Comparison of ENCODE assay signal across 8 cellular contexts in the genomic region with DNA sequence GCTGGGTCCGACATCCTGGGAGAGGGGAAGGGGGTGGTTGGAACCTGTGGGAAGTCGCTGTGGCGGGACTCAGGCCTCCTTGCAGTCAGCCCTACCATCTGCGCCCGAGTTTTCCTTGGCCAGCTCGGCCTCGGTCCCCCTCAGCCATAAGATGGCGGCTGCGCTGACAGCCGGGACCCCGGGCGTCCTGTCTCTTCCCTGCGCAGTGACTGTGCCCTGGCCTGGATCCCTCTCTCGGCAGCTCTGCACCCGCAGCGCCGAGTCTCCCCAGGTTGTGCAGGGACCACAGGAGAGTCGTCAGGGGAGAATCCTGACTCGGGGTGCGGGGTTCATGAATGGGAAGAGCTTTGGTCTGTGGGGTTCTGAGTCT. TPM values are rescaled to one million over a fixed set of nuclear protein-coding genes. Genes with fewer than 3 reads are reported as not detected.
DNase-seq lines count a peak whose midpoint lies in the region; ATAC-seq and TF ChIP-seq lines count a peak whose summit lies in the region.

No MANE protein-coding gene starts in this region.

- TF ChIP-seq POLR2A in NB4 (IDR thresholded peaks at IDR 0.05; ENCODE audit: extremely low read depth, insufficient read length), result no peak

- no peak for DNase-seq in activated CD4-positive, CD25-positive, alpha-beta regulatory T cell treated with anti-CD3 and anti-CD28 coated beads, Interleukin-2, amount 50 U/mL, for 72 hours
- DNase-seq in NB4 (ENCODE audit: low read depth) (no peak), psoas muscle (peak; percentile 15 to 46), NCI-H187 (lab: John Stamatoyannopoulos, UW) (no peak)
- peak in 1 of 3 experiments; percentile 0 for DNase-seq in effector memory CD8-positive, alpha-beta T cell

- H3K9me3 ChIP-seq in psoas muscle, result no peaks in the 10 kb centered on the region

- no peaks in the 10 kb centered on the region for H3K9me3 Mint-ChIP-seq in effector memory CD8-positive, alpha-beta T cell

- H3K4me1 Mint-ChIP-seq in effector memory CD8-positive, alpha-beta T cell (ENCODE audit: low read depth in 2 of 2), result peaks cover 7 to 9% of the 10 kb centered on the region in 2 donors

- no peak for TF ChIP-seq CTCF in NB4 (IDR thresholded peaks at IDR 0.05; ENCODE audit: low read depth, low read length)
- TF ChIP-seq CTCF in psoas muscle (IDR thresholded peaks at IDR 0.05), result no peak

- peak overlapping the region; percentile 92 to 94 for H3K4me3 Mint-ChIP-seq in effector memory CD8-positive, alpha-beta T cell

- H3K4me1 ChIP-seq in psoas muscle, result no peaks in the 10 kb centered on the region

- intact Hi-C loops in psoas muscle (cut with DNase I), result no loop called here

- H3K36me3 Mint-ChIP-seq in effector memory CD8-positive, alpha-beta T cell (ENCODE audit: insufficient read depth), result peaks cover 13% of the 10 kb centered on the region

- no peak overlapping the region for H3K27ac ChIP-seq in psoas muscle

- no peaks in the 10 kb centered on the region for H3K27me3 ChIP-seq in psoas muscle (ENCODE audit: insufficient read depth in 3 of 3, low read length in 2 of 3)

- ATAC-seq in activated CD4-positive, CD25-positive, alpha-beta regulatory T cell treated with anti-CD3 and anti-CD28 coated beads, Interleukin-2, amount 50 U/mL, for 24 hours, result peak; percentile 33 to 36
- peak; percentile 43 for ATAC-seq in effector memory CD8-positive, alpha-beta T cell (replicated peaks)
- ATAC-seq in psoas muscle, result no peak
- ATAC-seq in GM18520 (IDR thresholded peaks at IDR 0.05; ENCODE audit: unreplicated experiment), result no peak
- ATAC-seq in GM21381 (IDR thresholded peaks at IDR 0.05; ENCODE audit: unreplicated experiment), result no peak

- WGBS in psoas muscle, 3 donors, result 2 to 3% (median 3%) methylated on average over 20 of the region's 20 CpGs

- no peaks in the 10 kb centered on the region for H3K27me3 Mint-ChIP-seq in effector memory CD8-positive, alpha-beta T cell

- H3K27ac Mint-ChIP-seq in effector memory CD8-positive, alpha-beta T cell, result peak overlapping the region; percentile 88 to 98

- peak overlapping the region; percentile 78 for H3K4me3 ChIP-seq in NB4 (ENCODE audit: low read depth, low read length)
- peak overlapping the region; percentile 57 for H3K4me3 ChIP-seq in psoas muscle

- no peaks in the 10 kb centered on the region for H3K36me3 ChIP-seq in psoas muscle (ENCODE audit: insufficient read depth in 1 of 2, low read depth in 1 of 2)

RNA-seq across cellular contexts. Expression of gene ZNF257, which starts 0.3 kb away (rescaled TPM):
- under 1 TPM in 3 of 4 donors, not detected in 1; 0.20 to 0.36 (median 0.34) TPM for total RNA-seq in psoas muscle
- under 1 TPM in 2 of 3 donors, not detected in 1; 0.06 to 0.20 TPM for polyA plus RNA-seq in psoas muscle

RNA-seq across cellular contexts. Expression of gene ZNF208, which starts 41.9 kb away (rescaled TPM):
- total RNA-seq in psoas muscle, result 1 to 10 TPM in 1 of 4 donors, under 1 TPM in 3; 0.44 to 1.2 (median 0.72) TPM
- under 1 TPM; 0.04 to 0.25 (median 0.19) TPM for polyA plus RNA-seq in psoas muscle

Comparison
In these comparisons a context has a peak if more than half of its experiments do, and no peak if none do; other contexts are left out.
1. ATAC-seq: peak in activated CD4-positive, CD25-positive, alpha-beta regulatory T cell treated with anti-CD3 and anti-CD28 coated beads, Interleukin-2, amount 50 U/mL, for 24 hours (2 of 2) and effector memory CD8-positive, alpha-beta T cell (single experiment); none in psoas muscle (0 of 4), GM18520 (single experiment) and GM21381 (single experiment).
2. DNase-seq: peak in psoas muscle (2 of 2); none in activated CD4-positive, CD25-positive, alpha-beta regulatory T cell treated with anti-CD3 and anti-CD28 coated beads, Interleukin-2, amount 50 U/mL, for 72 hours (single experiment), NB4 (single experiment) and NCI-H187 (0 of 2).